2 cellular contexts compared by ENCODE assay signal in the genomic region with DNA sequence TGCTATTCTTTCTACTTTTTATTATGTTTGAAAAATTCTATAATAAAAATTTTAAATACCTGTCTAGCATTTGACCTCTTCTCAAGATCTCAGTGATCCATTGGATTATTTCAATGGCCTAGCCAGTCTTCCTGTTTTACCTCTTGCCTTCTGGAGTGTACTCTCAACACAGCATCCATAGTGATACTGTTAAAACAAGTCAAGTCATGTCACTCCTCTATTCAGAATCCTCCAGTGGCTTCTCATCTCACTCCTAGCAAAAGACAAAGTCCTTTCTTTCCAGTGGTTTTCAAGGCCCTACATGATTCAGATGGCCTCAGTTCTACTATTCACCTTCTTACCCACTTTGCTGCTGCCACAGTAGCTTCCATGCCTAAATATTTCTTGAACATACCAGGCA.
TF ChIP-seq lines count a peak whose summit lies in the region.

No MANE protein-coding gene starts in this region.

TF ChIP-seq in WTC11, 78 proteins besides CTCF, POLR2A, EP300 and RAD21:
- TF ChIP-seq, protein P1, sequence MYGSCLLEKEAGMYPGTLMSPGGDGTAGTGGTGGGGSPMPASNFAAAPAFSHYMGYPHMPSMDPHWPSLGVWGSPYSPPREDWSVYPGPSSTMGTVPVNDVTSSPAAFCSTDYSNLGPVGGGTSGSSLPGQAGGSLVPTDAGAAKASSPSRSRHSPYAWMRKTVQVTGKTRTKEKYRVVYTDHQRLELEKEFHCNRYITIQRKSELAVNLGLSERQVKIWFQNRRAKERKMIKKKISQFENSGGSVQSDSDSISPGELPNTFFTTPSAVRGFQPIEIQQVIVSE (CRISPR knock-in tag; IDR thresholded peaks at IDR 0.05; ENCODE audit: borderline replicate concordance), result no peak
- TF ChIP-seq RORB (CRISPR knock-in tag; IDR thresholded peaks at IDR 0.05) (no peak), FOXP1 (CRISPR knock-in tag; IDR thresholded peaks at IDR 0.05; ENCODE audit: borderline replicate concordance) (no peak), GTF2I (CRISPR knock-in tag; conservative IDR thresholded peaks at IDR 0.05) (no peak)

TF ChIP-seq in HepG2, 621 proteins besides CTCF, POLR2A, EP300 and RAD21:
- no peak for TF ChIP-seq FOXA3 (CRISPR knock-in tag; IDR thresholded peaks at IDR 0.05)
- TF ChIP-seq ZMYM3 (CRISPR knock-in tag; IDR thresholded peaks at IDR 0.05), result no peak
- TF ChIP-seq, protein P2, sequence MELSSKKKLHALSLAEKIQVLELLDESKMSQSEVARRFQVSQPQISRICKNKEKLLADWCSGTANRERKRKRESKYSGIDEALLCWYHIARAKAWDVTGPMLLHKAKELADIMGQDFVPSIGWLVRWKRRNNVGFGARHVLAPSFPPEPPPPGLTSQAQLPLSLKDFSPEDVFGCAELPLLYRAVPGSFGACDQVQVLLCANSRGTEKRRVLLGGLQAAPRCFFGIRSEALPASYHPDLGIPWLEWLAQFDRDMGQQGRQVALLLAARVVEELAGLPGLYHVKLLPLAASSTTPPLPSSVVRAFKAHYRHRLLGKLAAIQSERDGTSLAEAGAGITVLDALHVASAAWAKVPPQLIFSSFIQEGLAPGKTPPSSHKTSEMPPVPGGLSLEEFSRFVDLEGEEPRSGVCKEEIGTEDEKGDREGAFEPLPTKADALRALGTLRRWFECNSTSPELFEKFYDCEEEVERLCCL (CRISPR knock-in tag; IDR thresholded peaks at IDR 0.05; ENCODE audit: borderline replicate concordance), result no peak
- TF ChIP-seq THYN1 (CRISPR knock-in tag; IDR thresholded peaks at IDR 0.05; ENCODE audit: borderline replicate concordance, low read depth), result no peak
- no peak for TF ChIP-seq NFYB (CRISPR knock-in tag; IDR thresholded peaks at IDR 0.05)
- TF ChIP-seq MZF1 (CRISPR knock-in tag; IDR thresholded peaks at IDR 0.05; ENCODE audit: borderline replicate concordance), result no peak
- no peak for TF ChIP-seq DNMT3B (CRISPR knock-in tag; conservative IDR thresholded peaks at IDR 0.05)
- TF ChIP-seq MLLT10 (CRISPR knock-in tag; IDR thresholded peaks at IDR 0.05), result no peak
- TF ChIP-seq ZNF841 (CRISPR knock-in tag; IDR thresholded peaks at IDR 0.05; ENCODE audit: borderline replicate concordance), result no peak
- TF ChIP-seq ZNF792 (CRISPR knock-in tag; IDR thresholded peaks at IDR 0.05), result no peak
- no peak for TF ChIP-seq SIX1 (CRISPR knock-in tag; IDR thresholded peaks at IDR 0.05; ENCODE audit: borderline replicate concordance)
- no peak for TF ChIP-seq ZNF570 (CRISPR knock-in tag; IDR thresholded peaks at IDR 0.05; ENCODE audit: borderline replicate concordance)
- TF ChIP-seq ZSCAN21 (CRISPR knock-in tag; IDR thresholded peaks at IDR 0.05; ENCODE audit: borderline replicate concordance), result no peak
- no peak for TF ChIP-seq TBX3 (IDR thresholded peaks at IDR 0.05; ENCODE audit: borderline replicate concordance)
- TF ChIP-seq HNF4G (IDR thresholded peaks at IDR 0.05; ENCODE audit: borderline replicate concordance, low read depth, low read length), result no peak
- no peak for TF ChIP-seq HNF4G (CRISPR knock-in tag; IDR thresholded peaks at IDR 0.05; ENCODE audit: borderline replicate concordance, low read depth)
- no peak for TF ChIP-seq BHLHE40 (IDR thresholded peaks at IDR 0.05; ENCODE audit: low read length)
- TF ChIP-seq, protein P3, sequence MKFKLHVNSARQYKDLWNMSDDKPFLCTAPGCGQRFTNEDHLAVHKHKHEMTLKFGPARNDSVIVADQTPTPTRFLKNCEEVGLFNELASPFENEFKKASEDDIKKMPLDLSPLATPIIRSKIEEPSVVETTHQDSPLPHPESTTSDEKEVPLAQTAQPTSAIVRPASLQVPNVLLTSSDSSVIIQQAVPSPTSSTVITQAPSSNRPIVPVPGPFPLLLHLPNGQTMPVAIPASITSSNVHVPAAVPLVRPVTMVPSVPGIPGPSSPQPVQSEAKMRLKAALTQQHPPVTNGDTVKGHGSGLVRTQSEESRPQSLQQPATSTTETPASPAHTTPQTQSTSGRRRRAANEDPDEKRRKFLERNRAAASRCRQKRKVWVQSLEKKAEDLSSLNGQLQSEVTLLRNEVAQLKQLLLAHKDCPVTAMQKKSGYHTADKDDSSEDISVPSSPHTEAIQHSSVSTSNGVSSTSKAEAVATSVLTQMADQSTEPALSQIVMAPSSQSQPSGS (CRISPR knock-in tag; IDR thresholded peaks at IDR 0.05), result no peak
- TF ChIP-seq, protein P4, sequence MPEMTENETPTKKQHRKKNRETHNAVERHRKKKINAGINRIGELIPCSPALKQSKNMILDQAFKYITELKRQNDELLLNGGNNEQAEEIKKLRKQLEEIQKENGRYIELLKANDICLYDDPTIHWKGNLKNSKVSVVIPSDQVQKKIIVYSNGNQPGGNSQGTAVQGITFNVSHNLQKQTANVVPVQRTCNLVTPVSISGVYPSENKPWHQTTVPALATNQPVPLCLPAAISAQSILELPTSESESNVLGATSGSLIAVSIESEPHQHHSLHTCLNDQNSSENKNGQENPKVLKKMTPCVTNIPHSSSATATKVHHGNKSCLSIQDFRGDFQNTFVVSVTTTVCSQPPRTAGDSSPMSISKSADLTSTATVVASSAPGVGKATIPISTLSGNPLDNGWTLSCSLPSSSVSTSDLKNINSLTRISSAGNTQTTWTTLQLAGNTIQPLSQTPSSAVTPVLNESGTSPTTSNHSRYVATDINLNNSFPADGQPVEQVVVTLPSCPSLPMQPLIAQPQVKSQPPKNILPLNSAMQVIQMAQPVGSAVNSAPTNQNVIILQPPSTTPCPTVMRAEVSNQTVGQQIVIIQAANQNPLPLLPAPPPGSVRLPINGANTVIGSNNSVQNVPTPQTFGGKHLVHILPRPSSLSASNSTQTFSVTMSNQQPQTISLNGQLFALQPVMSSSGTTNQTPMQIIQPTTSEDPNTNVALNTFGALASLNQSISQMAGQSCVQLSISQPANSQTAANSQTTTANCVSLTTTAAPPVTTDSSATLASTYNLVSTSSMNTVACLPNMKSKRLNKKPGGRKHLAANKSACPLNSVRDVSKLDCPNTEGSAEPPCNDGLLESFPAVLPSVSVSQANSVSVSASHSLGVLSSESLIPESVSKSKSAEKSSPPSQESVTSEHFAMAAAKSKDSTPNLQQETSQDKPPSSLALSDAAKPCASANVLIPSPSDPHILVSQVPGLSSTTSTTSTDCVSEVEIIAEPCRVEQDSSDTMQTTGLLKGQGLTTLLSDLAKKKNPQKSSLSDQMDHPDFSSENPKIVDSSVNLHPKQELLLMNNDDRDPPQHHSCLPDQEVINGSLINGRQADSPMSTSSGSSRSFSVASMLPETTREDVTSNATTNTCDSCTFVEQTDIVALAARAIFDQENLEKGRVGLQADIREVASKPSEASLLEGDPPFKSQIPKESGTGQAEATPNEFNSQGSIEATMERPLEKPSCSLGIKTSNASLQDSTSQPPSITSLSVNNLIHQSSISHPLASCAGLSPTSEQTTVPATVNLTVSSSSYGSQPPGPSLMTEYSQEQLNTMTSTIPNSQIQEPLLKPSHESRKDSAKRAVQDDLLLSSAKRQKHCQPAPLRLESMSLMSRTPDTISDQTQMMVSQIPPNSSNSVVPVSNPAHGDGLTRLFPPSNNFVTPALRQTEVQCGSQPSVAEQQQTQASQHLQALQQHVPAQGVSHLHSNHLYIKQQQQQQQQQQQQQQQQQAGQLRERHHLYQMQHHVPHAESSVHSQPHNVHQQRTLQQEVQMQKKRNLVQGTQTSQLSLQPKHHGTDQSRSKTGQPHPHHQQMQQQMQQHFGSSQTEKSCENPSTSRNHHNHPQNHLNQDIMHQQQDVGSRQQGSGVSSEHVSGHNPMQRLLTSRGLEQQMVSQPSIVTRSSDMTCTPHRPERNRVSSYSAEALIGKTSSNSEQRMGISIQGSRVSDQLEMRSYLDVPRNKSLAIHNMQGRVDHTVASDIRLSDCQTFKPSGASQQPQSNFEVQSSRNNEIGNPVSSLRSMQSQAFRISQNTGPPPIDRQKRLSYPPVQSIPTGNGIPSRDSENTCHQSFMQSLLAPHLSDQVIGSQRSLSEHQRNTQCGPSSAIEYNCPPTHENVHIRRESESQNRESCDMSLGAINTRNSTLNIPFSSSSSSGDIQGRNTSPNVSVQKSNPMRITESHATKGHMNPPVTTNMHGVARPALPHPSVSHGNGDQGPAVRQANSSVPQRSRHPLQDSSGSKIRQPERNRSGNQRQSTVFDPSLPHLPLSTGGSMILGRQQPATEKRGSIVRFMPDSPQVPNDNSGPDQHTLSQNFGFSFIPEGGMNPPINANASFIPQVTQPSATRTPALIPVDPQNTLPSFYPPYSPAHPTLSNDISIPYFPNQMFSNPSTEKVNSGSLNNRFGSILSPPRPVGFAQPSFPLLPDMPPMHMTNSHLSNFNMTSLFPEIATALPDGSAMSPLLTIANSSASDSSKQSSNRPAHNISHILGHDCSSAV (CRISPR knock-in tag; IDR thresholded peaks at IDR 0.05; ENCODE audit: borderline replicate concordance), result no peak
- TF ChIP-seq MXI1 (IDR thresholded peaks at IDR 0.05; ENCODE audit: borderline replicate concordance, low read depth, low read length), result no peak
